ENCODE assay signal across 20 cellular contexts in the genomic region with DNA sequence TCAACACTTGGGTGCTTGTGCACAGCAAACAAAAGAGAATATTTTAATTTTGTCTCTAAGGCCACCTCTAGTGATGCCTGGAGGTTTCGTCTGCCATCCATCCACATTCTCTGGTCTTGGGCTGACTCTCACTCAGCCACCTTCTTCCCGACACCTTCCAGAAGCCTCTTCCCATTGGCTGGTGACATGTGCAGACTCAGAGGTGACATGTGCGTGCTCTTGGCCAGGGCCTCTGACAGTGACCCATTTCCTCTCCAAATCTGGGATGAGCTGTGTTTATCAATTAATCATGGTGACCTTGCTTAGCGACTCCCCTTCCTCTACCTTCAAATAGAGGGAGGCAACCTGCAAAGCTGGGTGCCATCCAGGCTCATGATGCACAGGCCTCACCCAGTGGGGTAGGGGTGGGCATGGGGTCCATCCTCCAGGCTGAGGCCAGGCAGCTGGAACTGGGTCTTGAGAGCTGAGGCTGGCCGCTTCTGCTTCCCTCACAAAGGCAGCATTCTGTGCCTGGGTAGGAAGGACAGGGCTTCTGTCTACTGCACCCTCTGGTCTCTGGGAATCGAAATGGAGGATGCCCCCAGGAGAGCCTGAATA.
"Had no signal": no experiment of that assay in that cellular context is flagged by ENCODE, and none has a peak within 500 bp of the region (broad histone marks: within the 10 kb centered on the region; RNA-seq: fewer than 3 reads in every experiment).

No MANE protein-coding gene starts in this region.

- ATAC-seq: foreskin keratinocyte, gastroesophageal sphincter, left colon, left lobe of liver, mucosa of descending colon had no signal

- H3K27ac Mint-ChIP-seq: immature natural killer cell, memory B cell, mesothelial cell of epicardium had no signal

- H3K4me3 Mint-ChIP-seq: immature natural killer cell, memory B cell, mesothelial cell of epicardium had no signal

- H3K36me3 Mint-ChIP-seq: immature natural killer cell, mesothelial cell of epicardium had no signal

- H3K9me3 Mint-ChIP-seq: immature natural killer cell, mesothelial cell of epicardium had no signal

- H3K4me1 Mint-ChIP-seq: immature natural killer cell, memory B cell, mesothelial cell of epicardium had no signal

- DNase-seq: dermis blood vessel endothelial cell; dorsolateral prefrontal cortex; effector CD4-positive, alpha-beta T cell; effector memory CD4-positive, alpha-beta T cell; foreskin keratinocyte; heart left ventricle; hypothalamus; immature natural killer cell; islet precursor cell; kidney; kidney glomerular epithelial cell; left colon; left ventricle myocardium inferior; mammary epithelial cell; mesendoderm; mucosa of descending colon had no signal
